11 cellular contexts compared by ENCODE assay signal in the genomic region with DNA sequence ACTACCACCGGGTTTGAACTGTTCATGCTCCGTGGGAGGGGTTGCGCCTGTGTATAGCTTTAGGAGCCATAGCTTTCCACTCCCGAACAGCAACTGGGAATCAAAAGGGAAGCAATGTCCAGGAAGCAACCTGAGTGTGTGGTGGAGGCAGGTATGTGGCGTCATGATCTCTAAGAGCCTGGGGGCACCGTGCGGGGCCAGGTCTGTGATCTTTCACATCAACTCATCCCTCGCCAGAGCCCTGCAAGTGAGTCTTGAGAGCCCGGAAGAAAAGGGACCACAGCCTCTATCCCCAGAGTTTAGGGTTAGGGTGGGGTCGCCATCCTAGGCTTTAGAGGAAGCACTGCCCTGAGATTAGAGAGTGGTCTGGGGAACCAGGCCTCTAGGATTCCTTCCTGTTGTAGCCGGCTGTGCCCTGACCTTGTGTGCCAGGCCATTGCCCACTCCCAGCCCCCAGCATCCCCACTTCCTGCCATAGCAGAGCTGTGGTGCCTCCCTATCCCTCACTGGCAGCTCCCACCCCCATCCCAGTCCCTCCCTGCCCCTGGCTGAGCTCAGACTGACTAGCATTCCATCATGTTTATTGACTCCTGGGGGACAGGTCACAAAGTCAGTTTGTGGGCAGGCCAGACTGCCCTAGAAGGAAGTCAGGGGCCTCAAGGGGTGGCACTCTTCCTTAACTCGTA. TPM values are rescaled to one million over a fixed set of nuclear protein-coding genes. Genes with fewer than 3 reads are reported as not detected.
DNase-seq lines count a peak whose midpoint lies in the region; TF ChIP-seq lines count a peak whose summit lies in the region.
"Had no signal": no experiment of that assay in that cellular context is flagged by ENCODE, and none has a peak within 500 bp of the region (broad histone marks: within the 10 kb centered on the region; RNA-seq: fewer than 3 reads in every experiment).

No MANE protein-coding gene starts in this region.

- H3K27me3 Mint-ChIP-seq in endodermal cell (ENCODE audit: insufficient read depth): peaks cover 99% of the 10 kb centered on the region

- H3K4me1 ChIP-seq in HUES48 (ENCODE audit: control insufficient read depth, insufficient read depth, low read length): peaks cover 14% of the 10 kb centered on the region; the same call in 1 of the 2 replicates
- peaks cover 4% of the 10 kb centered on the region for H3K4me1 ChIP-seq in endodermal cell (ENCODE audit: control insufficient read depth, insufficient read depth, low read length)
- peaks cover 31% of the 10 kb centered on the region for H3K4me1 ChIP-seq in osteoblast (ENCODE audit: insufficient read depth, low read length)

- peak overlapping the region; percentile 34 for H3K4me3 Mint-ChIP-seq in endodermal cell

- H3K4me1 Mint-ChIP-seq in endodermal cell: peaks cover 22% of the 10 kb centered on the region

- H3K27ac ChIP-seq in HUES48 (ENCODE audit: low read depth, low read length) (no peak overlapping the region), endodermal cell (ENCODE audit: low read depth, low read length) (no peak overlapping the region), osteoblast (ENCODE audit: low read depth, low read length) (no peak overlapping the region), dorsolateral prefrontal cortex (peak overlapping the region in 2 of 59 donors; percentile 14 to 50)
- H3K27ac ChIP-seq: brain microvascular endothelial cell had no signal

- H2AFZ ChIP-seq in osteoblast (ENCODE audit: low read length): no peak overlapping the region

- no peak overlapping the region for H3K27ac Mint-ChIP-seq in endodermal cell

- H3K79me2 ChIP-seq in osteoblast (ENCODE audit: insufficient read depth, low read length): peaks cover 4% of the 10 kb centered on the region

- intact Hi-C loops in dorsolateral prefrontal cortex (cut with DNase I): no loop called here

- H3K27me3 ChIP-seq in HUES48 (ENCODE audit: control insufficient read depth, insufficient read depth, low read length) (peaks cover 100% of the 10 kb centered on the region), endodermal cell (ENCODE audit: control insufficient read depth, insufficient read depth, low read length, poor library complexity, severe bottlenecking) (peaks cover 100% of the 10 kb centered on the region), osteoblast (ENCODE audit: insufficient read depth, low read length) (peaks cover 3% of the 10 kb centered on the region), dorsolateral prefrontal cortex (peaks cover 0 to 82% (median 55%) of the 10 kb centered on the region in 45 donors)

- no peaks in the 10 kb centered on the region for H4K20me1 ChIP-seq in osteoblast (ENCODE audit: insufficient read depth, low read length)

- H3K9me3 ChIP-seq in HUES48 (ENCODE audit: control insufficient read depth, insufficient read depth, low read length): no peaks in the 10 kb centered on the region
- H3K9me3 ChIP-seq in endodermal cell (ENCODE audit: control insufficient read depth, low read length): no peaks in the 10 kb centered on the region
- no peaks in the 10 kb centered on the region for H3K9me3 ChIP-seq in osteoblast (ENCODE audit: low read depth, low read length)

- H3K9ac ChIP-seq in HUES48 (ENCODE audit: low read depth, low read length): no peak overlapping the region
- H3K9ac ChIP-seq in endodermal cell (ENCODE audit: extremely low read depth, low read length, poor library complexity, severe bottlenecking): no peak overlapping the region

- peak overlapping the region; percentile 74 for H3K4me3 ChIP-seq in HUES48 (ENCODE audit: low read depth, low read length)
- no peak overlapping the region for H3K4me3 ChIP-seq in endodermal cell (ENCODE audit: low read length)
- peak overlapping the region; percentile 79 for H3K4me3 ChIP-seq in osteoblast (ENCODE audit: insufficient read depth, low read length)
- peak overlapping the region in 10 of 59 donors; percentile 45 to 62 (median 56) for H3K4me3 ChIP-seq in dorsolateral prefrontal cortex

- no peaks in the 10 kb centered on the region for H3K36me3 Mint-ChIP-seq in endodermal cell (ENCODE audit: low read depth)

- no peak for TF ChIP-seq CTCF in endodermal cell (conservative IDR thresholded peaks at IDR 0.05)
- no peak for TF ChIP-seq CTCF in osteoblast (IDR thresholded peaks at IDR 0.05; ENCODE audit: extremely low read depth, low read depth, low read length)
- no peak for TF ChIP-seq CTCF in dorsolateral prefrontal cortex (IDR thresholded peaks at IDR 0.05 in 54 of 56, conservative IDR thresholded peaks at IDR 0.05 in 2 of 56; ENCODE audit: low read depth in 1 of 56, partially characterized antibody in 56 of 56)

- peak; percentile 54 for DNase-seq in EH (ENCODE audit: low read depth)
- DNase-seq in endodermal cell: peak; percentile 60
- DNase-seq in osteoblast (ENCODE audit: insufficient read length, low spot score, missing footprints): peak; percentile 88
- DNase-seq in AML-193 (lab: John Stamatoyannopoulos, UW): no peak
- no peak for DNase-seq in cortex of kidney (lab: John Stamatoyannopoulos, UW)
- DNase-seq in HuH-7.5 (ENCODE audit: low spot score): no peak
- no peak for DNase-seq in dorsolateral prefrontal cortex
- DNase-seq: brain microvascular endothelial cell, DMS53 had no signal

- H3K9me3 Mint-ChIP-seq in endodermal cell: no peaks in the 10 kb centered on the region

- H3K36me3 ChIP-seq in HUES48 (ENCODE audit: control insufficient read depth, insufficient read depth, low read length): no peaks in the 10 kb centered on the region
- no peaks in the 10 kb centered on the region for H3K36me3 ChIP-seq in endodermal cell (ENCODE audit: control insufficient read depth, insufficient read depth, low read length)
- no peaks in the 10 kb centered on the region for H3K36me3 ChIP-seq in osteoblast (ENCODE audit: insufficient read depth, low read length)
- H3K36me3 ChIP-seq: brain microvascular endothelial cell had no signal

- H3K4me2 ChIP-seq in osteoblast (ENCODE audit: insufficient read depth, low read length): peak overlapping the region; percentile 93

- WGBS in endodermal cell (ENCODE audit: insufficient coverage in 1 of 2, insufficient read length in 1 of 2), 2 experiments: 76 to 78% methylated on average over 8 to 12 of the region's 12 CpGs

RNA-seq across cellular contexts. Expression of gene ADCY4, which starts 0.7 kb away (rescaled TPM):
- total RNA-seq in endodermal cell: not detected
- polyA plus RNA-seq in endodermal cell (2013, experiment 1 of 2): 0.53 TPM
- polyA plus RNA-seq in endodermal cell (2013, experiment 2 of 2): 1.2 TPM
- total RNA-seq in osteoblast: 17.7 and 18.8 TPM in 2 replicates
- 10 to 100 TPM in 49 of 120 experiments, 1 to 10 TPM in 71; 2.6 to 21.6 (median 8.7) TPM for total RNA-seq in dorsolateral prefrontal cortex

RNA-seq across cellular contexts. Expression of gene RIPK3, which starts 4.2 kb away (rescaled TPM):
- not detected for total RNA-seq in endodermal cell
- not detected for polyA plus RNA-seq in endodermal cell (2013, experiment 1 of 2)
- polyA plus RNA-seq in endodermal cell (2013, experiment 2 of 2): not detected
- 9.1 and 11.9 TPM in 2 replicates for total RNA-seq in osteoblast
- 1 to 10 TPM in 90 of 120 experiments, under 1 TPM in 28, not detected in 2; 0.23 to 5.4 (median 1.5) TPM for total RNA-seq in dorsolateral prefrontal cortex
- total RNA-seq: LHCN-M2 had no signal

RNA-seq across cellular contexts. Expression of gene LTB4R, which starts 24.3 kb away (rescaled TPM):
- total RNA-seq in endodermal cell (1 to 10 TPM; 6.4 to 6.6 TPM), osteoblast (1.2 and 1.8 TPM in 2 replicates), dorsolateral prefrontal cortex (1 to 10 TPM; 1.1 to 7.0 (median 2.7) TPM)
- 5.4 TPM for polyA plus RNA-seq in endodermal cell (2013, experiment 1 of 2)
- 5.0 TPM for polyA plus RNA-seq in endodermal cell (2013, experiment 2 of 2)

RNA-seq across cellular contexts. Expression of gene LTB4R2, which starts 25.7 kb away (rescaled TPM):
- 1 to 10 TPM; 7.4 to 9.5 TPM for total RNA-seq in endodermal cell
- polyA plus RNA-seq in endodermal cell (2013, experiment 1 of 2): 5.6 TPM
- polyA plus RNA-seq in endodermal cell (2013, experiment 2 of 2): 4.8 TPM
- total RNA-seq in osteoblast: 4.7 and 5.1 TPM in 2 replicates
- 1 to 10 TPM; 1.7 to 5.6 (median 3.1) TPM for total RNA-seq in dorsolateral prefrontal cortex

RNA-seq across cellular contexts. Expression of gene CIDEB, which starts 27.8 kb away (rescaled TPM):
- total RNA-seq in endodermal cell: 1 to 10 TPM in 1 of 2 donors, under 1 TPM in 1; 0.97 to 3.1 TPM
- polyA plus RNA-seq in endodermal cell (2013, experiment 1 of 2): 0.43 TPM
- 0.50 TPM for polyA plus RNA-seq in endodermal cell (2013, experiment 2 of 2)
- 0.36 and 0.59 TPM in 2 replicates for total RNA-seq in osteoblast
- 1 to 10 TPM in 115 of 120 experiments, under 1 TPM in 5; 0.57 to 6.4 (median 2.2) TPM for total RNA-seq in dorsolateral prefrontal cortex

Comparison
In these comparisons a context has a peak if more than half of its experiments do, and no peak if none do; other contexts are left out.
1. DNase-seq: peak in EH (single experiment), endodermal cell (single experiment) and osteoblast (single experiment); none in AML-193 (0 of 2), cortex of kidney (single experiment), HuH-7.5 (single experiment) and dorsolateral prefrontal cortex (0 of 10).